19 cellular contexts compared by ENCODE assay signal in the genomic region with DNA sequence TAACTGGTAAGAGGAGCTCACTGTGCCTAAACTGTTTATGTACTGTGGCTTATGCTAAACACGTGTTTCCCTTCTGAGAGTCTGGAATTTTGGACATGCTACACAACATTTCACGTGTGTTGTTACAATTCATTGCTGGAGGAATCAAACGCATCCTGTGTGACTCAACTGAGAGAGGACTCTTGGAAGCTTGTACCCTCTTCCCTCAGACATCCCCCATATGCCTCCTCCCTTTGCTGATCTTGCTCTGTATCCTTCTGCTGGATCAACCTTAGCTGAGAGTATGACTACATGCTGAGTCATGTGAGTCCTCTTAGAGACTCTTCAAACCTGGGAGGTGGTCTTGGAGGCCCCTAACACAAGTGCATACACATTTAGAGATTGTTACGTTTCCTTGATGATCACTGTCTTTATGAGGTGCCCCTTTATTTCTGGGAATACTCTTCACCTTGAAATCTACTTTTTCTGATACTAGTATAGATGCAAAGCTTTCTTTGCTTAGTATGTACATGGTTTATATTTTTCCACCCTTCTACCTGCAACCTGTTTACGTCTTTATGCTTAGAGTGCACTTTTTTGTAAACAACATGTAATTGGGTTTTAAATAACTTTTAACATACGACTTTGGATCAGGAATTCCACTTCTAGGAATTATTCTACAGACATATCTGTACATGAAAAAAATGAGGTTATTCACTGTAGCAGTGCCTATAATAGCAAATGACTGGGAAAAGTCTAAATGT. TPM values are rescaled to one million over a fixed set of nuclear protein-coding genes. Genes with fewer than 3 reads are reported as not detected.
DNase-seq lines count a peak whose midpoint lies in the region; TF ChIP-seq lines count a peak whose summit lies in the region.
"Had no signal": no experiment of that assay in that cellular context is flagged by ENCODE, and none has a peak within 500 bp of the region (broad histone marks: within the 10 kb centered on the region; RNA-seq: fewer than 3 reads in every experiment).

No MANE protein-coding gene starts in this region.

- peak; percentile 57 for DNase-seq in MCF 10A (ENCODE audit: unreplicated experiment)
- DNase-seq in breast epithelium (ENCODE audit: low spot score in 2 of 2), result no peak
- DNase-seq in RPMI7951 (ENCODE audit: low read depth), result peak; percentile 83
- DNase-seq in fibroblast of gingiva (ENCODE audit: low read depth), result peak; percentile 40
- peak; percentile 82 for DNase-seq in skeletal muscle cell (ENCODE audit: low read depth)
- no peak for DNase-seq in stomach
- no peak for DNase-seq in iPS-NIHi7 (ENCODE audit: extremely low spot score)
- DNase-seq in OCI-M1 (lab: John Stamatoyannopoulos, UW), result no peak
- DNase-seq: activated CD8-positive, alpha-beta memory T cell treated with anti-CD3 and anti-CD28 coated beads, Interleukin-2, amount 10 ng/mL, durations not matched to agents 7 days and 5 days; activated naive CD4-positive, alpha-beta T cell treated with anti-CD3 and anti-CD28 coated beads for 36 hours; hippocampal formation; NCI-H2081 treated with DMSO at 0.1 percent for 48 hours; NCI-H774; SJCRH30 had no signal

- H3K9me3 Mint-ChIP-seq in MCF 10A (ENCODE audit: unreplicated experiment), result no peaks in the 10 kb centered on the region
- H3K9me3 Mint-ChIP-seq: activated naive CD4-positive, alpha-beta T cell treated with anti-CD3 and anti-CD28 coated beads for 36 hours; central memory CD8-positive, alpha-beta T cell had no signal

- H3K36me3 ChIP-seq in breast epithelium (no peaks in the 10 kb centered on the region), stomach (peaks cover 0 to 30% (median 12%) of the 10 kb centered on the region in 4 donors)
- H3K36me3 ChIP-seq: neutrophil, SJCRH30 had no signal

- H3K4me1 ChIP-seq in breast epithelium, result no peaks in the 10 kb centered on the region
- peaks cover 0 to 10% (median 0%) of the 10 kb centered on the region in 4 donors for H3K4me1 ChIP-seq in stomach
- H3K4me1 ChIP-seq: SJCRH30 had no signal

- intact Hi-C loops in MCF 10A (cut with micrococcal nuclease) (no loop called here), breast epithelium (cut with DNase I; ENCODE audit: low total_unique reads) (no loop called here), stomach (cut with DNase I; ENCODE audit: low total_unique reads) (no loop called here)

- CTCF ChIA-PET in MCF 10A (lab: Yijun Ruan, JAX), result interaction anchor here (0.9 to 1.5 kb wide), 2 partner anchors 9 to 19 kb away, joined by 3 read pairs; a partner anchor contains a TSS

- peaks cover 20% of the 10 kb centered on the region for H3K36me3 Mint-ChIP-seq in MCF 10A (ENCODE audit: insufficient read depth, unreplicated experiment)

- H3K27ac ChIP-seq in breast epithelium (no peak overlapping the region), stomach (no peak overlapping the region)
- H3K27ac ChIP-seq: 22Rv1, SJCRH30, spleen had no signal

- H3K4me3 Mint-ChIP-seq in MCF 10A (ENCODE audit: unreplicated experiment), result no peak overlapping the region
- H3K4me3 Mint-ChIP-seq: activated CD8-positive, alpha-beta memory T cell treated with anti-CD3 and anti-CD28 coated beads, Interleukin-2, amount 10 ng/mL, durations not matched to agents 7 days and 5 days; activated naive CD4-positive, alpha-beta T cell treated with anti-CD3 and anti-CD28 coated beads for 36 hours; central memory CD8-positive, alpha-beta T cell had no signal

- POLR2A ChIA-PET in MCF 10A (lab: Yijun Ruan, JAX), result interaction anchor here (1.1 to 2.4 kb wide), 4 partner anchors 9 to 43 kb away, joined by 3 to 12 read pairs (median 6); a partner anchor contains a TSS

- peak overlapping the region; percentile 65 for H3K27ac Mint-ChIP-seq in MCF 10A (ENCODE audit: low read depth, unreplicated experiment)
- H3K27ac Mint-ChIP-seq: activated CD8-positive, alpha-beta memory T cell treated with anti-CD3 and anti-CD28 coated beads, Interleukin-2, amount 10 ng/mL, durations not matched to agents 7 days and 5 days; activated naive CD4-positive, alpha-beta T cell treated with anti-CD3 and anti-CD28 coated beads for 36 hours had no signal

- no peaks in the 10 kb centered on the region for H3K27me3 ChIP-seq in breast epithelium
- no peaks in the 10 kb centered on the region for H3K27me3 ChIP-seq in stomach
- H3K27me3 ChIP-seq: neutrophil, SJCRH30, spleen had no signal

- BruUV-seq in MCF 10A (replicated peaks; lab: Mats Ljungman, UMichigan), result no TSS peak

- no peak for TF ChIP-seq EP300 in stomach (IDR thresholded peaks at IDR 0.05)

- WGBS in stomach, 5 donors, result 83 to 92% (median 89%) methylated on average over 6 of the region's 6 CpGs

- peaks cover 24% of the 10 kb centered on the region for H3K4me1 Mint-ChIP-seq in MCF 10A (ENCODE audit: insufficient read depth, unreplicated experiment)

- H3K4me3 ChIP-seq in breast epithelium (no peak overlapping the region), skeletal muscle cell (ENCODE audit: low read depth, low read length) (no peak overlapping the region), stomach (no peak overlapping the region)
- H3K4me3 ChIP-seq: lung, SJCRH30, spleen had no signal

- H3K9me3 ChIP-seq in breast epithelium (no peaks in the 10 kb centered on the region), stomach (no peaks in the 10 kb centered on the region)
- H3K9me3 ChIP-seq: neutrophil, SJCRH30, spleen had no signal

- no peak for TF ChIP-seq CTCF in MCF 10A (IDR thresholded peaks at IDR 0.05; ENCODE audit: unreplicated experiment)
- no peak for TF ChIP-seq CTCF in breast epithelium (IDR thresholded peaks at IDR 0.05)
- TF ChIP-seq CTCF in stomach (IDR thresholded peaks at IDR 0.05), result no peak

- no peak for TF ChIP-seq POLR2A in breast epithelium (IDR thresholded peaks at IDR 0.05)
- no peak for TF ChIP-seq POLR2A in stomach (IDR thresholded peaks at IDR 0.05)

- no peaks in the 10 kb centered on the region for H3K27me3 Mint-ChIP-seq in MCF 10A (ENCODE audit: insufficient read depth, unreplicated experiment)
- H3K27me3 Mint-ChIP-seq: activated CD8-positive, alpha-beta memory T cell treated with anti-CD3 and anti-CD28 coated beads, Interleukin-2, amount 10 ng/mL, durations not matched to agents 7 days and 5 days; central memory CD8-positive, alpha-beta T cell had no signal

RNA-seq across cellular contexts. Expression of a gene that starts 8.7 kb away (rescaled TPM):
- total RNA-seq in MCF 10A (2022), result 14.4 and 15.0 TPM in 2 replicates
- 10 to 100 TPM in 2 of 3 donors, 1 to 10 TPM in 1; 7.0 to 18.7 (median 18.1) TPM for total RNA-seq in breast epithelium
- 5.6 and 6.4 TPM in 2 replicates for total RNA-seq in RPMI7951 (2014; rRNA removed; shearing (Covaris generic))
- total RNA-seq in stomach, result 10 to 100 TPM in 3 of 5 donors, 1 to 10 TPM in 2; 5.3 to 29.7 (median 14.6) TPM
- polyA plus RNA-seq in stomach, result 1 to 10 TPM; 1.9 to 2.4 (median 2.0) TPM

Comparison
In these comparisons a context has a peak if more than half of its experiments do, and no peak if none do; other contexts are left out.
1. DNase-seq: peak in MCF 10A (single experiment), RPMI7951 (single experiment), fibroblast of gingiva (single experiment) and skeletal muscle cell (single experiment); none in breast epithelium (0 of 2), stomach (single experiment), iPS-NIHi7 (single experiment) and OCI-M1 (single experiment).